1 cellular context compared by ENCODE assay signal in genomic region chr16:17014484-17015121, GRCh38.
TF ChIP-seq lines count a peak whose summit lies in the region.

No MANE protein-coding gene starts in this region.

TF ChIP-seq in GM12878, 131 proteins besides CTCF, POLR2A, EP300 and RAD21 (continued from another document):
- TF ChIP-seq IKZF1 (conservative IDR thresholded peaks at IDR 0.05) = no peak
- no peak for TF ChIP-seq IRF4 (IDR thresholded peaks at IDR 0.05; ENCODE audit: low read depth, low read length)
- no peak for TF ChIP-seq SMARCA5 (IDR thresholded peaks at IDR 0.05)
- no peak for TF ChIP-seq USF1 (IDR thresholded peaks at IDR 0.05; ENCODE audit: borderline replicate concordance, extremely low read length, insufficient read depth, low read depth, low read length)
- TF ChIP-seq NR2F1 (conservative IDR thresholded peaks at IDR 0.05) = no peak
- no peak for TF ChIP-seq ATF3 (IDR thresholded peaks at IDR 0.05; ENCODE audit: borderline replicate concordance, extremely low read depth, low read depth, low read length)
- no peak for TF ChIP-seq BCLAF1 (IDR thresholded peaks at IDR 0.05)
- TF ChIP-seq CHD4 (IDR thresholded peaks at IDR 0.05) = no peak
